ENCODE assay signal across 21 cellular contexts in genomic region chr6:135084916-135085269, GRCh38. TPM values are rescaled to one million over a fixed set of nuclear protein-coding genes. Genes with fewer than 3 reads are reported as not detected.
A peak's percentile ranks its signal among the peaks of the same experiment; 100 is the strongest.
DNase-seq lines count a peak whose midpoint lies in the region; ATAC-seq and TF ChIP-seq lines count a peak whose summit lies in the region.
"Had no signal": no experiment of that assay in that cellular context is flagged by ENCODE, and none has a peak within 500 bp of the region (broad histone marks: within the 10 kb centered on the region; RNA-seq: fewer than 3 reads in every experiment).

No MANE protein-coding gene starts in this region.

- H3K9me3 ChIP-seq in DND-41 (ENCODE audit: insufficient read depth, low read length, severe bottlenecking) (peaks cover 17% of the 10 kb centered on the region), left lung (peaks cover 0 to 17% of the 10 kb centered on the region in 2 donors)

- H2AFZ ChIP-seq in DND-41 (ENCODE audit: low read depth, low read length) = no peak overlapping the region

- ATAC-seq in DND-41 (ENCODE audit: insufficient read depth, low read depth) (no peak), left lung (no peak)
- ATAC-seq: A549, GM12878, HCT116, HepG2 had no signal

- DNase-seq in activated CD4-positive, alpha-beta T cell treated with anti-CD3 and anti-CD28 coated beads, Interleukin-2, amount 10 ng/mL, durations not matched to agents 24 days and 14 days = peak; percentile 43
- DNase-seq in activated CD4-positive, alpha-beta T cell treated with anti-CD3 and anti-CD28 coated beads for 4 hours = no peak
- DNase-seq in DND-41 = no peak
- DNase-seq in activated T-helper 1 cell treated with anti-CD3 and anti-CD28 coated beads, Interleukin-12 subunit alpha, Interleukin-12 subunit beta, Interleukin-2, Interleukin-4 antibody, amounts not matched to agents 30 ng/mL and 10 ng/mL and 1 ng/mL, durations not matched to agents 14 hours and 24 hours and 36 hours (ENCODE audit: low spot score) = no peak
- DNase-seq in left lung = no peak
- DNase-seq in HuH-7 (ENCODE audit: low spot score) = no peak
- no peak for DNase-seq in AG08395 (ENCODE audit: low spot score)
- DNase-seq: C1 segment of cervical spinal cord; CD4-positive, CD25-positive, alpha-beta regulatory T cell; DMS153; DMS79; EL; GOT3; H7; HFFc6 had no signal

- H3K36me3 Mint-ChIP-seq in activated CD4-positive, alpha-beta T cell treated with anti-CD3 and anti-CD28 coated beads, Interleukin-2, amount 10 ng/mL, durations not matched to agents 24 days and 14 days (ENCODE audit: low read depth) = peaks cover 5% of the 10 kb centered on the region
- peaks cover 12% of the 10 kb centered on the region for H3K36me3 Mint-ChIP-seq in activated T-helper 1 cell treated with anti-CD3 and anti-CD28 coated beads, Interleukin-12 subunit alpha, Interleukin-12 subunit beta, Interleukin-2, Interleukin-4 antibody, amounts not matched to agents 30 ng/mL and 10 ng/mL and 1 ng/mL, durations not matched to agents 14 hours and 24 hours and 36 hours (ENCODE audit: low read depth)
- H3K36me3 Mint-ChIP-seq: CD4-positive, CD25-positive, alpha-beta regulatory T cell had no signal

- intact Hi-C loops in activated CD4-positive, alpha-beta T cell treated with anti-CD3 and anti-CD28 coated beads, Interleukin-2, amount 10 ng/mL, durations not matched to agents 24 days and 14 days (cut with micrococcal nuclease) = loop anchor here (5.0 kb wide), 1 partner anchor 908 kb away; no protein-coding TSS in a partner anchor
- intact Hi-C loops in activated T-helper 1 cell treated with anti-CD3 and anti-CD28 coated beads, Interleukin-12 subunit alpha, Interleukin-12 subunit beta, Interleukin-2, Interleukin-4 antibody, amounts not matched to agents 30 ng/mL and 10 ng/mL and 1 ng/mL, durations not matched to agents 14 hours and 24 hours and 36 hours (cut with micrococcal nuclease) = loop anchor here (5.0 kb wide), 1 partner anchor 798 kb away; no protein-coding TSS in a partner anchor
- intact Hi-C loops in left lung (cut with DNase I) = no loop called here

- no peak overlapping the region for H3K4me2 ChIP-seq in DND-41 (ENCODE audit: insufficient read depth, low read length)
- H3K4me2 ChIP-seq: A549, KMS-11 had no signal

- H3K4me1 ChIP-seq in DND-41 (ENCODE audit: insufficient read depth, low read length) (peaks cover 58% of the 10 kb centered on the region), left lung (peaks cover 0 to 10% of the 10 kb centered on the region in 2 donors)
- H3K4me1 ChIP-seq: A549 had no signal

- H3K9ac ChIP-seq in DND-41 (ENCODE audit: low read depth, low read length) = peak overlapping the region; percentile 60; the same call in 1 of the 2 replicates
- H3K9ac ChIP-seq: KMS-11 had no signal

- H3K9me3 Mint-ChIP-seq in activated CD4-positive, alpha-beta T cell treated with anti-CD3 and anti-CD28 coated beads, Interleukin-2, amount 10 ng/mL, durations not matched to agents 24 days and 14 days = peaks cover 11% of the 10 kb centered on the region
- H3K9me3 Mint-ChIP-seq in activated T-helper 1 cell treated with anti-CD3 and anti-CD28 coated beads, Interleukin-12 subunit alpha, Interleukin-12 subunit beta, Interleukin-2, Interleukin-4 antibody, amounts not matched to agents 30 ng/mL and 10 ng/mL and 1 ng/mL, durations not matched to agents 14 hours and 24 hours and 36 hours = peaks cover 26% of the 10 kb centered on the region

- H4K20me1 ChIP-seq in DND-41 (ENCODE audit: insufficient read depth, low read length) = no peaks in the 10 kb centered on the region

- H3K4me3 ChIP-seq in DND-41 (ENCODE audit: low read depth in 1 of 2, low read length in 2 of 2) = no peak overlapping the region
- H3K4me3 ChIP-seq in left lung = no peak overlapping the region
- H3K4me3 ChIP-seq: A549, GM12878 had no signal

- H3K27me3 Mint-ChIP-seq in activated CD4-positive, alpha-beta T cell treated with anti-CD3 and anti-CD28 coated beads, Interleukin-2, amount 10 ng/mL, durations not matched to agents 24 days and 14 days = no peaks in the 10 kb centered on the region
- H3K27me3 Mint-ChIP-seq in activated T-helper 1 cell treated with anti-CD3 and anti-CD28 coated beads, Interleukin-12 subunit alpha, Interleukin-12 subunit beta, Interleukin-2, Interleukin-4 antibody, amounts not matched to agents 30 ng/mL and 10 ng/mL and 1 ng/mL, durations not matched to agents 14 hours and 24 hours and 36 hours (ENCODE audit: insufficient read depth) = peaks cover 1% of the 10 kb centered on the region
- H3K27me3 Mint-ChIP-seq: CD4-positive, CD25-positive, alpha-beta regulatory T cell had no signal

- peak overlapping the region; percentile 95 for H3K27ac ChIP-seq in DND-41 (ENCODE audit: low read length)
- H3K27ac ChIP-seq in left lung = no peak overlapping the region
- H3K27ac ChIP-seq: 22Rv1, A549, KMS-11 had no signal

- no peaks in the 10 kb centered on the region for H3K36me3 ChIP-seq in DND-41 (ENCODE audit: insufficient read depth, low read length)
- H3K36me3 ChIP-seq in left lung = no peaks in the 10 kb centered on the region

- no peaks in the 10 kb centered on the region for H3K27me3 ChIP-seq in DND-41 (ENCODE audit: insufficient read depth, low read length, poor library complexity)
- no peaks in the 10 kb centered on the region for H3K27me3 ChIP-seq in left lung

- TF ChIP-seq CTCF in DND-41 (IDR thresholded peaks at IDR 0.05; ENCODE audit: borderline replicate concordance, extremely low read depth, low read length, poor library complexity, severe bottlenecking) (no peak), left lung (IDR thresholded peaks at IDR 0.05) (no peak)

- H3K4me3 Mint-ChIP-seq in activated CD4-positive, alpha-beta T cell treated with anti-CD3 and anti-CD28 coated beads, Interleukin-2, amount 10 ng/mL, durations not matched to agents 24 days and 14 days = no peak overlapping the region
- H3K4me3 Mint-ChIP-seq in activated T-helper 1 cell treated with anti-CD3 and anti-CD28 coated beads, Interleukin-12 subunit alpha, Interleukin-12 subunit beta, Interleukin-2, Interleukin-4 antibody, amounts not matched to agents 30 ng/mL and 10 ng/mL and 1 ng/mL, durations not matched to agents 14 hours and 24 hours and 36 hours = no peak overlapping the region
- H3K4me3 Mint-ChIP-seq: HFFc6 had no signal

- H3K79me2 ChIP-seq in DND-41 (ENCODE audit: insufficient read depth, low read length) = no peaks in the 10 kb centered on the region

- no peak overlapping the region for H3K27ac Mint-ChIP-seq in activated CD4-positive, alpha-beta T cell treated with anti-CD3 and anti-CD28 coated beads, Interleukin-2, amount 10 ng/mL, durations not matched to agents 24 days and 14 days
- H3K27ac Mint-ChIP-seq in activated T-helper 1 cell treated with anti-CD3 and anti-CD28 coated beads, Interleukin-12 subunit alpha, Interleukin-12 subunit beta, Interleukin-2, Interleukin-4 antibody, amounts not matched to agents 30 ng/mL and 10 ng/mL and 1 ng/mL, durations not matched to agents 14 hours and 24 hours and 36 hours = peak overlapping the region; percentile 15
- H3K27ac Mint-ChIP-seq: HFFc6 had no signal

- peaks cover 41% of the 10 kb centered on the region for H3K4me1 Mint-ChIP-seq in activated CD4-positive, alpha-beta T cell treated with anti-CD3 and anti-CD28 coated beads, Interleukin-2, amount 10 ng/mL, durations not matched to agents 24 days and 14 days
- peaks cover 50% of the 10 kb centered on the region for H3K4me1 Mint-ChIP-seq in activated T-helper 1 cell treated with anti-CD3 and anti-CD28 coated beads, Interleukin-12 subunit alpha, Interleukin-12 subunit beta, Interleukin-2, Interleukin-4 antibody, amounts not matched to agents 30 ng/mL and 10 ng/mL and 1 ng/mL, durations not matched to agents 14 hours and 24 hours and 36 hours (ENCODE audit: low read depth)

RNA-seq across cellular contexts. Expression of gene HBS1L, which starts 30.3 kb away (rescaled TPM):
- 94.4 and 104 TPM in 2 replicates for total RNA-seq in activated CD4-positive, alpha-beta T cell treated with anti-CD3 and anti-CD28 coated beads, Interleukin-2, amount 10 ng/mL, durations not matched to agents 24 days and 14 days
- 104 and 115 TPM in 2 replicates for total RNA-seq in activated T-helper 1 cell treated with anti-CD3 and anti-CD28 coated beads, Interleukin-12 subunit alpha, Interleukin-12 subunit beta, Interleukin-2, Interleukin-4 antibody, amounts not matched to agents 30 ng/mL and 10 ng/mL and 1 ng/mL, durations not matched to agents 14 hours and 24 hours and 36 hours
- total RNA-seq in left lung = 10 to 100 TPM; 55.1 to 61.2 TPM

Comparison
In these comparisons a context has a peak if more than half of its experiments do, and no peak if none do; other contexts are left out.
1. intact Hi-C loops: an anchor here in activated CD4-positive, alpha-beta T cell treated with anti-CD3 and anti-CD28 coated beads, Interleukin-2, amount 10 ng/mL, durations not matched to agents 24 days and 14 days (5.0 kb wide) and activated T-helper 1 cell treated with anti-CD3 and anti-CD28 coated beads, Interleukin-12 subunit alpha, Interleukin-12 subunit beta, Interleukin-2, Interleukin-4 antibody, amounts not matched to agents 30 ng/mL and 10 ng/mL and 1 ng/mL, durations not matched to agents 14 hours and 24 hours and 36 hours (5.0 kb wide); none called in left lung.